In the genomic region with DNA sequence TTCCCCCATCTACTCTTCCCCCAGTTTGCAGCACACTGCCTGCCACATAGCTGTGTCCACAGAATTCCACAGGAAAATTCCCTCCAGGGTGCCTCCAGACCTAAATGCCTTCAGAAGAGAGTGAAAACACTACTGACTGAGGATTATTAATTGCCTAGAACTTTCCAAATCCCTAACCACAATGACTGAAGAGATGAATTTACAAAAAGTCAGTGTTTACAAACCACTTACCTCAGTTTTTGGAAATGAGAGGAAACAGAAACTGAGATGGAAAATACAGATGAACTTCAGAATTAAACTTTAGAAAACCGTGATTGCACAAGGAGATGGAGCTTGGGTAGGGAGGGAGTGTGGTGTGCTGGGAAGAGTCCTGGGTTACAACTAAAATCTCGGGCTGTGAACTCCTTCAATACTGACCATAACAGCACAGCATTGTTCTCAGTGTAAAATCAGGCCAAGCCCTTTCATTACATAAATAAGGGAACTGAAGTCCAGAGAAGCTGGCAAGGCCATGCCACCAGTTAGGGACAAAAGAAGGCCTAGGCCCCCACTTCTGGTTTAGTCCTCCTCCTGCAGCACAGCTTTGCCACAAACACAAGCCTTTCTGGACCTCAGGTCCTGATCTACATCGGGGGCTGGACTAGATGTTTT, we compare ENCODE assay signal across 9 cellular contexts. TPM values are rescaled to one million over a fixed set of nuclear protein-coding genes. Genes with fewer than 3 reads are reported as not detected.
A peak's percentile ranks its signal among the peaks of the same experiment; 100 is the strongest.
DNase-seq lines count a peak whose midpoint lies in the region; ATAC-seq and TF ChIP-seq lines count a peak whose summit lies in the region.
"Had no signal": no experiment of that assay in that cellular context is flagged by ENCODE, and none has a peak within 500 bp of the region (broad histone marks: within the 10 kb centered on the region; RNA-seq: fewer than 3 reads in every experiment).

No MANE protein-coding gene starts in this region.

- TF ChIP-seq POLR2A in right lobe of liver (IDR thresholded peaks at IDR 0.05) = no peak
- no peak for TF ChIP-seq POLR2A in testis (IDR thresholded peaks at IDR 0.05)

- H3K4me3 ChIP-seq in right lobe of liver (no peak overlapping the region), testis (no peak overlapping the region)

- peak overlapping the region; percentile 93 for H3K27ac Mint-ChIP-seq in activated CD4-positive, alpha-beta T cell treated with anti-CD3 and anti-CD28 coated beads, Interleukin-2, amount 10 ng/mL, durations not matched to agents 7 days and 5 days

- DNase-seq in activated CD4-positive, alpha-beta T cell treated with anti-CD3 and anti-CD28 coated beads, Interleukin-2, amount 10 ng/mL, durations not matched to agents 7 days and 5 days = no peak
- no peak for DNase-seq in activated CD4-positive, alpha-beta T cell treated with anti-CD3 and anti-CD28 coated beads, Interleukin-2, amount 50 U/mL, for 48 hours
- DNase-seq in right lobe of liver (no peak), testis (no peak)
- DNase-seq in stimulated activated CD4-positive, alpha-beta T cell treated with anti-CD3 and anti-CD28 coated beads, Interleukin-2, amount 100 ng/mL, for 24 hours = no peak
- DNase-seq: amniotic stem cell had no signal

- intact Hi-C loops in right lobe of liver (cut with DNase I) (no loop called here), testis (cut with DNase I; ENCODE audit: low total_unique reads) (loop anchor here (5.0 kb wide), 1 partner anchor 40 kb away; no protein-coding TSS in a partner anchor)

- peak overlapping the region; percentile 96 for H3K27ac ChIP-seq in angular gyrus (ENCODE audit: low read depth, low read length)
- peak overlapping the region; percentile 11 to 63 (median 63) for H3K27ac ChIP-seq in right lobe of liver
- H3K27ac ChIP-seq in testis = peak overlapping the region; percentile 80 to 86

- H3K36me3 Mint-ChIP-seq in activated CD4-positive, alpha-beta T cell treated with anti-CD3 and anti-CD28 coated beads, Interleukin-2, amount 10 ng/mL, durations not matched to agents 7 days and 5 days (ENCODE audit: low read depth) = peaks cover 38% of the 10 kb centered on the region

- peak overlapping the region; percentile 65 for H3K4me3 Mint-ChIP-seq in activated CD4-positive, alpha-beta T cell treated with anti-CD3 and anti-CD28 coated beads, Interleukin-2, amount 10 ng/mL, durations not matched to agents 7 days and 5 days

- no peaks in the 10 kb centered on the region for H3K27me3 ChIP-seq in right lobe of liver
- H3K27me3 ChIP-seq in testis = no peaks in the 10 kb centered on the region

- CTCF ChIA-PET in activated CD4-positive, alpha-beta T cell treated with anti-CD3 and anti-CD28 coated beads, Interleukin-2, amount 10 ng/mL, durations not matched to agents 7 days and 5 days (lab: Charles Lee) = interaction anchor here (0.6 to 1.8 kb wide), 4 partner anchors 13 to 53 kb away, joined by 3 read pairs; no protein-coding TSS in a partner anchor

- 18% methylated on average over 2 of the region's 3 CpGs for WGBS in right lobe of liver (ENCODE audit: insufficient coverage, low coverage, low lambda C conversion rate, missing lambda C conversion rate)
- 30 to 41% methylated on average over 3 of the region's 3 CpGs for WGBS in testis, 2 donors

- H3K27me3 Mint-ChIP-seq in activated CD4-positive, alpha-beta T cell treated with anti-CD3 and anti-CD28 coated beads, Interleukin-2, amount 10 ng/mL, durations not matched to agents 7 days and 5 days = no peaks in the 10 kb centered on the region

- H3K9me3 ChIP-seq in right lobe of liver (no peaks in the 10 kb centered on the region), testis (no peaks in the 10 kb centered on the region)

- H3K4me1 ChIP-seq in right lobe of liver (peaks cover 0 to 50% (median 28%) of the 10 kb centered on the region in 4 donors), testis (peaks cover 56% of the 10 kb centered on the region)

- ATAC-seq in right lobe of liver = no peak
- no peak for ATAC-seq in HG03025 (IDR thresholded peaks at IDR 0.05; ENCODE audit: low FRiP score, unreplicated experiment)
- ATAC-seq in HG03280 (IDR thresholded peaks at IDR 0.05; ENCODE audit: unreplicated experiment) = no peak

- POLR2A ChIA-PET in activated CD4-positive, alpha-beta T cell treated with anti-CD3 and anti-CD28 coated beads, Interleukin-2, amount 10 ng/mL, durations not matched to agents 7 days and 5 days (lab: Charles Lee) = no interaction called here

- H3K4me1 Mint-ChIP-seq in activated CD4-positive, alpha-beta T cell treated with anti-CD3 and anti-CD28 coated beads, Interleukin-2, amount 10 ng/mL, durations not matched to agents 7 days and 5 days = peaks cover 78% of the 10 kb centered on the region

- TF ChIP-seq CTCF in right lobe of liver (IDR thresholded peaks at IDR 0.05) (no peak), testis (IDR thresholded peaks at IDR 0.05) (no peak)

- no peaks in the 10 kb centered on the region for H3K9me3 Mint-ChIP-seq in activated CD4-positive, alpha-beta T cell treated with anti-CD3 and anti-CD28 coated beads, Interleukin-2, amount 10 ng/mL, durations not matched to agents 7 days and 5 days

- H3K36me3 ChIP-seq in right lobe of liver = no peaks in the 10 kb centered on the region
- no peaks in the 10 kb centered on the region for H3K36me3 ChIP-seq in testis (ENCODE audit: low read depth, missing control alignments)

RNA-seq across cellular contexts. Expression of gene ELMO2, which starts 4.1 kb away (rescaled TPM):
- 10 to 100 TPM; 71.3 to 75.2 TPM for total RNA-seq in activated CD4-positive, alpha-beta T cell treated with anti-CD3 and anti-CD28 coated beads, Interleukin-2, amount 10 ng/mL, durations not matched to agents 7 days and 5 days
- total RNA-seq in right lobe of liver (10 to 100 TPM; 14.9 to 22.9 (median 17.4) TPM), testis (100 to 1,000 TPM; 120 to 128 TPM)
- 78.8 TPM for polyA plus RNA-seq in testis (ENCODE audit: insufficient read depth, low read depth, low replicate concordance)
